9 cellular contexts compared by ENCODE assay signal in the genomic region with DNA sequence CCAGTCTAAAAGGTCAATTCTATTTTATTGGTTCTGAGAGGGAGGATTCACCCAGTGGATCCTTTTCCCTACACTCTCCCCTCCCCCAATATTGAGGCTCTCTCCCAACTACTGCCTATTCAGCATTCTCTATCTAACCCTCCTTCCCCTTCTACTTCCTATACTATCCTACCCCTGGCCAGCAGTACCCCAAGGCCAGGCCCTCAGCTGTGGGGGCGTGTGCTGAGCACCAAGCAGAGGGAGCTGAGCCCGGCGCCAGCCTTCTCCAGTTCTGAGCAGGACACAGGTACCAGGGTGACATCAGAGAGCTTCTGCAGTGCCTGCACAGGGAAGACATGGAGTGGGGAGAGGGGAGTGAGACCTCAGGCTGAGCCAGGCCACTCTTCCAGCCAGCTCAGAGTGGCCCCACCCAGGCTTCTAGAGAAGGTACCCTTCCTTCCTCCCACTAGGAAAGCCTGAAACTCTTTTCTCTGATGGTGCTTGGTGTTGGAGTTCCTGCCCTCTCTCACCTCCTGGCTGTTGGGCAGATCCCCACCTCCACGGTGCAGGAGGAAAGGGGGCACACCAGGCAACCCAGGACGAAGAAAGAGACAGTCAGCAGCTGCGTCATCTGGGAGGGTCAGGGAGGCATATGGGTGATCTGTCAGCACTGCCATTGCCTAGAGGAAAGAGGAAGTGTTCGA. TPM values are rescaled to one million over a fixed set of nuclear protein-coding genes. Genes with fewer than 3 reads are reported as not detected.
DNase-seq lines count a peak whose midpoint lies in the region; ATAC-seq, FAIRE-seq and TF ChIP-seq lines count a peak whose summit lies in the region.
"Had no signal": no experiment of that assay in that cellular context is flagged by ENCODE, and none has a peak within 500 bp of the region (broad histone marks: within the 10 kb centered on the region; RNA-seq: fewer than 3 reads in every experiment).

No MANE protein-coding gene starts in this region.

- peak overlapping the region; percentile 38 to 82 for H3K9ac ChIP-seq in K562 (ENCODE audit: insufficient read depth in 1 of 2, low read depth in 2 of 2, low read length in 2 of 2)
- H3K9ac ChIP-seq: parathyroid adenoma had no signal

- no peak overlapping the region for H3K27ac Mint-ChIP-seq in progenitor cell of endocrine pancreas

- CTCF ChIA-PET in K562 (lab: Yijun Ruan, JAX; ENCODE audit: low intra/inter-chr PET ratio), result no interaction called here

- peaks cover 5% of the 10 kb centered on the region for H3K9me1 ChIP-seq in K562 (ENCODE audit: control insufficient read depth, insufficient read depth, low read length)

- H2AFZ ChIP-seq in K562 (ENCODE audit: low read depth, low read length), result peak overlapping the region; percentile 71
- H2AFZ ChIP-seq: parathyroid adenoma had no signal

- H3K4me2 ChIP-seq in K562 (ENCODE audit: insufficient read depth, low read length), result peak overlapping the region; percentile 37

- peak overlapping the region; percentile 64 for H3K27ac ChIP-seq in K562 (ENCODE audit: extremely low read depth, low read depth, low read length)

- no peaks in the 10 kb centered on the region for H3K9me3 ChIP-seq in K562 (replicated peaks; ENCODE audit: control insufficient read depth, insufficient read depth, low read depth, low read length)

- peaks cover 44% of the 10 kb centered on the region for H3K36me3 Mint-ChIP-seq in progenitor cell of endocrine pancreas (ENCODE audit: insufficient read depth)

- POLR2A ChIA-PET in K562 (lab: Yijun Ruan, JAX), result interaction anchor here (0.5 to 15.0 kb wide), 22 partner anchors 8 to 377 kb away, joined by 3 to 236 read pairs (median 3); a partner anchor contains a TSS

- no TSS peak for BruUV-seq in K562 (replicated peaks; lab: Mats Ljungman, UMichigan)

- no peaks in the 10 kb centered on the region for H4K20me1 ChIP-seq in K562 (replicated peaks; ENCODE audit: control insufficient read depth, insufficient read depth, low read length)

- intact Hi-C loops in K562 (cut with micrococcal nuclease), result no loop called here

- H3K4me1 Mint-ChIP-seq in progenitor cell of endocrine pancreas (ENCODE audit: low read depth), result peaks cover 14% of the 10 kb centered on the region

- H3K27me3 ChIP-seq in K562 (ENCODE audit: control insufficient read depth in 2 of 2, insufficient read depth in 2 of 2, low read length in 2 of 2), result no peaks in the 10 kb centered on the region

- no peak for TF ChIP-seq CTCF in K562 (IDR thresholded peaks at IDR 0.05 in 2 of 3, conservative IDR thresholded peaks at IDR 0.05 in 1 of 3; ENCODE audit: insufficient read depth in 2 of 3, low read depth in 1 of 3, low read length in 3 of 3)
- TF ChIP-seq CTCF in progenitor cell of endocrine pancreas (IDR thresholded peaks at IDR 0.05; ENCODE audit: unreplicated experiment), result no peak

- DNase-seq in K562 (ENCODE audit: extremely low read depth in 1 of 4, low spot score in 3 of 4) (peak in 1 of 4 experiments; percentile 72), progenitor cell of endocrine pancreas (ENCODE audit: low spot score, unreplicated experiment) (no peak), NCI-H2196 (lab: John Stamatoyannopoulos, UW; ENCODE audit: unreplicated experiment) (no peak)
- no peak for DNase-seq in stimulated activated naive CD4-positive, alpha-beta T cell treated with Interleukin-2 at 50 U/mL for 16 hours (lab: John Stamatoyannopoulos, UW)
- no peak for DNase-seq in stimulated activated CD4-positive, alpha-beta T cell treated with anti-CD3 and anti-CD28 coated beads, Interleukin-4, amount 100 ng/mL, for 1 hour

- no peaks in the 10 kb centered on the region for H3K9me3 Mint-ChIP-seq in progenitor cell of endocrine pancreas (ENCODE audit: low read depth)

- FAIRE-seq in K562 (lab: Jason Lieb, UNC), result no peak

- peaks cover 19% of the 10 kb centered on the region; the same call in 2 of the 3 replicates for H3K79me2 ChIP-seq in K562 (ENCODE audit: control insufficient read depth, insufficient read depth, low read length)
- H3K79me2 ChIP-seq: parathyroid adenoma had no signal

- peak; percentile 55 for ATAC-seq in GM18867 (IDR thresholded peaks at IDR 0.05; ENCODE audit: unreplicated experiment)
- ATAC-seq in HG03135 (IDR thresholded peaks at IDR 0.05; ENCODE audit: unreplicated experiment), result peak; percentile 55
- ATAC-seq in K562, result no peak
- ATAC-seq in GM18520 (IDR thresholded peaks at IDR 0.05; ENCODE audit: unreplicated experiment), result no peak

- 38% methylated on average over 7 of the region's 7 CpGs for WGBS in K562 (ENCODE audit: insufficient coverage, low coverage, missing lambda C conversion rate)

- peaks cover 46 to 70% of the 10 kb centered on the region in 2 experiments for H3K4me1 ChIP-seq in K562 (replicated peaks in 1 of 2; ENCODE audit: control insufficient read depth in 2 of 2, insufficient read depth in 2 of 2, low read length in 2 of 2)
- H3K4me1 ChIP-seq: parathyroid adenoma had no signal

- TF ChIP-seq POLR2A in K562 (conservative IDR thresholded peaks at IDR 0.05), result no peak

- no peak for TF ChIP-seq RAD21 in K562 (CRISPR knock-in tag; conservative IDR thresholded peaks at IDR 0.05 in 1 of 2, IDR thresholded peaks at IDR 0.05 in 1 of 2)

- H3K36me3 ChIP-seq in K562 (ENCODE audit: control insufficient read depth, insufficient read depth, low read length), result peaks cover 47% of the 10 kb centered on the region

- no peaks in the 10 kb centered on the region for H3K27me3 Mint-ChIP-seq in progenitor cell of endocrine pancreas

- no peak for TF ChIP-seq EP300 in K562 (IDR thresholded peaks at IDR 0.05; ENCODE audit: low read length)

- H3K4me3 ChIP-seq in K562, result no peak overlapping the region

- peak overlapping the region; percentile 61 for H3K4me3 Mint-ChIP-seq in progenitor cell of endocrine pancreas (ENCODE audit: low read depth)

- in situ Hi-C loops in K562 (cut with MboI), result no loop called here

RNA-seq across cellular contexts. Expression of a gene that starts 1.9 kb away (rescaled TPM):
- 32.6 and 90.1 TPM in 2 replicates for total RNA-seq in K562 (2011; cell fraction: chromatin; rRNA removed; ENCODE audit: low replicate concordance)
- 71.7 and 82.4 TPM in 2 replicates for total RNA-seq in K562 (2011; cell fraction: nucleolus; rRNA removed)
- 58.1 and 66.3 TPM in 2 replicates for total RNA-seq in K562 (2011; cell fraction: nucleoplasm; rRNA removed)
- total RNA-seq in K562 (2014; rRNA removed) (45.4 and 59.1 TPM in 2 replicates), K562 (2014; rRNA removed; fragmentation: Illumina TruSeq; extraction: Trizol) (10.6 and 12.7 TPM in 2 replicates), K562 (2015; rRNA removed; fragmentation: Illumina TruSeq; extraction: Trizol) (32.3 and 34.6 TPM in 2 replicates), K562 (2021) (31.4 and 36.3 TPM in 2 replicates), progenitor cell of endocrine pancreas (218 and 233 TPM in 2 replicates)
- polyA plus RNA-seq in K562 (2011; rRNA removed) (21.4 and 30.4 TPM in 2 replicates), K562 (2014; fragmentation: Illumina TruSeq; extraction: Trizol) (15.6 and 29.3 TPM in 2 replicates), K562 (2014; fragmentation: Nextera tagmentation; extraction: Ambion mirVana) (1 to 10 TPM; 1.8 to 3.4 TPM), K562 (2014; rRNA removed) (36.2 and 42.1 TPM in 2 replicates)
- polyA plus RNA-seq in K562 (2011; cell fraction: cytosol; rRNA removed), result 43.7 and 63.5 TPM in 2 replicates
- polyA plus RNA-seq in K562 (2011; cell fraction: nucleus; rRNA removed), result 124 and 167 TPM in 2 replicates
- 54.5 and 69.9 TPM in 2 replicates for polyA plus RNA-seq in K562 (2012)
- 3.4 and 4.6 TPM in 2 replicates for polyA minus RNA-seq in K562 (2011; rRNA and poly(A)+ RNA removed)
- 9.1 and 12.9 TPM in 2 replicates for polyA minus RNA-seq in K562 (2011; cell fraction: cytosol; rRNA and poly(A)+ RNA removed)
- polyA minus RNA-seq in K562 (2011; cell fraction: nucleus; rRNA and poly(A)+ RNA removed), result 21.1 and 26.4 TPM in 2 replicates

RNA-seq across cellular contexts. Expression of a gene that starts 4.0 kb away (rescaled TPM):
- total RNA-seq in K562 (2011; cell fraction: chromatin; rRNA removed; ENCODE audit: low replicate concordance), result 0.23 and 0.79 TPM in 2 replicates
- total RNA-seq in K562 (2011; cell fraction: nucleolus; rRNA removed), result 0.79 and 0.83 TPM in 2 replicates
- 0.73 and 1.4 TPM in 2 replicates for total RNA-seq in K562 (2011; cell fraction: nucleoplasm; rRNA removed)
- total RNA-seq in K562 (2014; rRNA removed) (0.45 TPM in 1 of 2 replicates, not detected in the other), K562 (2014; rRNA removed; fragmentation: Illumina TruSeq; extraction: Trizol) (0.11 and 0.13 TPM in 2 replicates), K562 (2015; rRNA removed; fragmentation: Illumina TruSeq; extraction: Trizol) (0.14 TPM in 1 of 2 replicates, not detected in the other), K562 (2021) (0.47 and 0.75 TPM in 2 replicates), progenitor cell of endocrine pancreas (not detected in 2 replicates)
- polyA plus RNA-seq in K562 (2011; rRNA removed) (0.24 and 0.30 TPM in 2 replicates), K562 (2014; fragmentation: Illumina TruSeq; extraction: Trizol) (0.75 and 0.77 TPM in 2 replicates), K562 (2014; fragmentation: Nextera tagmentation; extraction: Ambion mirVana) (under 1 TPM; 0.15 to 0.32 TPM), K562 (2014; rRNA removed) (0.27 and 1.2 TPM in 2 replicates)
- polyA plus RNA-seq in K562 (2011; cell fraction: cytosol; rRNA removed), result 0.36 and 0.44 TPM in 2 replicates
- 0.80 and 2.1 TPM in 2 replicates for polyA plus RNA-seq in K562 (2011; cell fraction: nucleus; rRNA removed)
- 0.73 and 1.2 TPM in 2 replicates for polyA plus RNA-seq in K562 (2012)
- 0.18 TPM in 1 of 2 replicates, not detected in the other for polyA minus RNA-seq in K562 (2011; rRNA and poly(A)+ RNA removed)
- 0.48 TPM in 1 of 2 replicates, not detected in the other for polyA minus RNA-seq in K562 (2011; cell fraction: cytosol; rRNA and poly(A)+ RNA removed)
- polyA minus RNA-seq in K562 (2011; cell fraction: nucleus; rRNA and poly(A)+ RNA removed), result 0.33 and 0.40 TPM in 2 replicates

RNA-seq across cellular contexts. Expression of a gene that starts 5.6 kb away (rescaled TPM):
- 2.3 and 4.9 TPM in 2 replicates for total RNA-seq in K562 (2011; cell fraction: chromatin; rRNA removed; ENCODE audit: low replicate concordance)
- total RNA-seq in K562 (2011; cell fraction: nucleolus; rRNA removed), result 1.8 and 2.0 TPM in 2 replicates
- total RNA-seq in K562 (2011; cell fraction: nucleoplasm; rRNA removed), result 3.0 and 6.3 TPM in 2 replicates
- total RNA-seq in K562 (2014; rRNA removed), result not detected in 2 replicates
- not detected in 2 replicates for total RNA-seq in K562 (2014; rRNA removed; fragmentation: Illumina TruSeq; extraction: Trizol)
- not detected in 2 replicates for total RNA-seq in K562 (2015; rRNA removed; fragmentation: Illumina TruSeq; extraction: Trizol)
- 0.20 TPM in 1 of 2 replicates, not detected in the other for total RNA-seq in K562 (2021)
- 0.20 and 0.35 TPM in 2 replicates for polyA plus RNA-seq in K562 (2011; rRNA removed)
- polyA plus RNA-seq in K562 (2011; cell fraction: cytosol; rRNA removed), result 0.32 and 0.40 TPM in 2 replicates
- 2.0 and 2.1 TPM in 2 replicates for polyA plus RNA-seq in K562 (2011; cell fraction: nucleus; rRNA removed)
- polyA plus RNA-seq in K562 (2012), result 0.14 and 0.48 TPM in 2 replicates
- polyA plus RNA-seq in K562 (2014; fragmentation: Illumina TruSeq; extraction: Trizol), result 0.33 TPM in 1 of 2 replicates, not detected in the other
- polyA plus RNA-seq in K562 (2014; fragmentation: Nextera tagmentation; extraction: Ambion mirVana), result under 1 TPM in 1 of 2 experiments, not detected in 1; 0.06 TPM
- polyA plus RNA-seq in K562 (2014; rRNA removed), result 0.09 TPM in 1 of 2 replicates, not detected in the other
- polyA minus RNA-seq in K562 (2011; rRNA and poly(A)+ RNA removed), result not detected in 2 replicates
- not detected in 2 replicates for polyA minus RNA-seq in K562 (2011; cell fraction: cytosol; rRNA and poly(A)+ RNA removed)
- 0.54 and 0.56 TPM in 2 replicates for polyA minus RNA-seq in K562 (2011; cell fraction: nucleus; rRNA and poly(A)+ RNA removed)
- 0.60 and 1.3 TPM in 2 replicates for total RNA-seq in progenitor cell of endocrine pancreas

RNA-seq across cellular contexts. Expression of a gene that starts 9.2 kb away (rescaled TPM):
- 323 and 864 TPM in 2 replicates for total RNA-seq in K562 (2011; cell fraction: chromatin; rRNA removed; ENCODE audit: low replicate concordance)
- total RNA-seq in K562 (2011; cell fraction: nucleolus; rRNA removed), result 1,156 and 1,371 TPM in 2 replicates
- total RNA-seq in K562 (2011; cell fraction: nucleoplasm; rRNA removed), result 762 and 847 TPM in 2 replicates
- total RNA-seq in K562 (2014; rRNA removed), result 1,815 and 2,459 TPM in 2 replicates
- total RNA-seq in K562 (2014; rRNA removed; fragmentation: Illumina TruSeq; extraction: Trizol), result 1,777 and 1,808 TPM in 2 replicates
- 1,968 and 1,998 TPM in 2 replicates for total RNA-seq in K562 (2015; rRNA removed; fragmentation: Illumina TruSeq; extraction: Trizol)
- total RNA-seq in K562 (2021), result 1,487 and 1,494 TPM in 2 replicates
- polyA plus RNA-seq in K562 (2011; rRNA removed), result 1,850 and 2,419 TPM in 2 replicates
- polyA plus RNA-seq in K562 (2011; cell fraction: cytosol; rRNA removed), result 2,072 and 2,650 TPM in 2 replicates
- polyA plus RNA-seq in K562 (2011; cell fraction: nucleus; rRNA removed), result 706 and 710 TPM in 2 replicates
- 1,359 and 2,108 TPM in 2 replicates for polyA plus RNA-seq in K562 (2012)
- polyA plus RNA-seq in K562 (2014; fragmentation: Illumina TruSeq; extraction: Trizol), result 2,238 and 2,336 TPM in 2 replicates
- 1,000 to 10,000 TPM; 1,267 to 1,594 TPM for polyA plus RNA-seq in K562 (2014; fragmentation: Nextera tagmentation; extraction: Ambion mirVana)
- 1,650 and 1,824 TPM in 2 replicates for polyA plus RNA-seq in K562 (2014; rRNA removed)
- polyA minus RNA-seq in K562 (2011; rRNA and poly(A)+ RNA removed), result 1,034 and 1,248 TPM in 2 replicates
- polyA minus RNA-seq in K562 (2011; cell fraction: cytosol; rRNA and poly(A)+ RNA removed), result 611 and 812 TPM in 2 replicates
- polyA minus RNA-seq in K562 (2011; cell fraction: nucleus; rRNA and poly(A)+ RNA removed), result 223 and 327 TPM in 2 replicates
- 275 and 286 TPM in 2 replicates for total RNA-seq in progenitor cell of endocrine pancreas

RNA-seq across cellular contexts. Expression of a gene that starts 12.0 kb away (rescaled TPM):
- not detected in 2 replicates for total RNA-seq in K562 (2011; cell fraction: chromatin; rRNA removed; ENCODE audit: low replicate concordance)
- total RNA-seq in K562 (2011; cell fraction: nucleolus; rRNA removed), result not detected in 2 replicates
- not detected in 2 replicates for total RNA-seq in K562 (2011; cell fraction: nucleoplasm; rRNA removed)
- total RNA-seq in K562 (2014; rRNA removed), result not detected in 2 replicates
- not detected in 2 replicates for total RNA-seq in K562 (2014; rRNA removed; fragmentation: Illumina TruSeq; extraction: Trizol)
- total RNA-seq in K562 (2015; rRNA removed; fragmentation: Illumina TruSeq; extraction: Trizol), result not detected in 2 replicates
- total RNA-seq in K562 (2021), result not detected in 2 replicates
- polyA plus RNA-seq in K562 (2011; rRNA removed), result 0.38 TPM in 1 of 2 replicates, not detected in the other
- 0.69 TPM in 1 of 2 replicates, not detected in the other for polyA plus RNA-seq in K562 (2011; cell fraction: cytosol; rRNA removed)
- not detected in 2 replicates for polyA plus RNA-seq in K562 (2011; cell fraction: nucleus; rRNA removed)
- polyA plus RNA-seq in K562 (2012), result 0.21 and 0.58 TPM in 2 replicates
- not detected in 2 replicates for polyA plus RNA-seq in K562 (2014; fragmentation: Illumina TruSeq; extraction: Trizol)
- polyA plus RNA-seq in K562 (2014; fragmentation: Nextera tagmentation; extraction: Ambion mirVana), result under 1 TPM in 1 of 2 experiments, not detected in 1; 0.30 TPM
- polyA plus RNA-seq in K562 (2014; rRNA removed), result not detected in 2 replicates
- not detected in 2 replicates for polyA minus RNA-seq in K562 (2011; rRNA and poly(A)+ RNA removed)
- polyA minus RNA-seq in K562 (2011; cell fraction: cytosol; rRNA and poly(A)+ RNA removed), result not detected in 2 replicates
- not detected in 2 replicates for polyA minus RNA-seq in K562 (2011; cell fraction: nucleus; rRNA and poly(A)+ RNA removed)
- total RNA-seq in progenitor cell of endocrine pancreas, result not detected in 2 replicates

Comparison
In these comparisons a context has a peak if more than half of its experiments do, and no peak if none do; other contexts are left out.
1. ATAC-seq: peak in GM18867 (single experiment) and HG03135 (single experiment); none in K562 (single experiment) and GM18520 (single experiment).